ENCODE assay signal across 11 cellular contexts in the genomic region with DNA sequence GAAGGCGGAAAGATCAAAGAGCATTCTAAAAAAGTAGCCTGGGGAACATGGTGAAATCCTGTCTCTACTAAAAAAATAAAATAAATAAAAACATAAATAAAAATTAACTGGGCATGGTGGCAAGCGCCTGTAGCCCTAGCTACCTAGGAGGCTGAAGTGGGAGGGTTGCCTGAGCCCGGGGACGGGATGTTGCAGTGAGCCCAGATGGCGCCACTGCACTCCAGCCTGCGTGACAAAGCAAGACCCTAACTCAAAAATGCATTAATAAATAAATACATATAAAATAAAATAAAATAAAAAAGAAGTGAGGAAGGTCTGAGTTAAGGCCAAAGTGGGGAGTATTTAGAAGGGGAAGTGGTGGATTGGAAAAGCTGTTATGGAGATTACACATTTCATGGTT. TPM values are rescaled to one million over a fixed set of nuclear protein-coding genes. Genes with fewer than 3 reads are reported as not detected.
DNase-seq lines count a peak whose midpoint lies in the region; ATAC-seq and TF ChIP-seq lines count a peak whose summit lies in the region.
"Had no signal": no experiment of that assay in that cellular context is flagged by ENCODE, and none has a peak within 500 bp of the region (broad histone marks: within the 10 kb centered on the region; RNA-seq: fewer than 3 reads in every experiment).

No MANE protein-coding gene starts in this region.

- H2AFZ ChIP-seq in OCI-LY1 (ENCODE audit: low read length) = no peak overlapping the region

- POLR2A ChIA-PET in MCF 10A (lab: Yijun Ruan, JAX) = interaction anchor here (0.7 to 3.4 kb wide), 3 partner anchors 12 to 692 kb away, joined by 3 to 34 read pairs (median 8); no protein-coding TSS in a partner anchor

- WGBS in endodermal cell (ENCODE audit: insufficient coverage in 1 of 2, insufficient read length in 1 of 2), 2 experiments = 92 to 100% methylated on average over 2 to 5 of the region's 6 CpGs

- H3K9me3 ChIP-seq in breast epithelium = no peaks in the 10 kb centered on the region
- peaks cover 10% of the 10 kb centered on the region for H3K9me3 ChIP-seq in OCI-LY1 (ENCODE audit: low read length)
- peaks cover 10% of the 10 kb centered on the region for H3K9me3 ChIP-seq in endodermal cell (ENCODE audit: control insufficient read depth, low read length)
- H3K9me3 ChIP-seq: adrenal gland had no signal

- no peaks in the 10 kb centered on the region for H4K20me1 ChIP-seq in OCI-LY1 (ENCODE audit: insufficient read depth, low read length)

- TF ChIP-seq CTCF in MCF 10A (IDR thresholded peaks at IDR 0.05; ENCODE audit: unreplicated experiment) (no peak), breast epithelium (IDR thresholded peaks at IDR 0.05) (no peak), OCI-LY1 (IDR thresholded peaks at IDR 0.05; ENCODE audit: low read length) (no peak; the same call in 1 of the 2 replicates), endodermal cell (conservative IDR thresholded peaks at IDR 0.05) (peak; percentile 56)

- DNase-seq in MCF 10A (ENCODE audit: unreplicated experiment) (no peak), breast epithelium (ENCODE audit: low spot score in 2 of 2) (no peak), endodermal cell (peak; percentile 71), Right ventricle myocardium superior (no peak)
- no peak for DNase-seq in stimulated activated naive CD8-positive, alpha-beta T cell treated with anti-CD3 and anti-CD28 coated beads, Interleukin-15, amount 100 ng/mL, for 72 hours
- DNase-seq: adrenal gland, T-helper 9 cell had no signal

- H3K4me1 ChIP-seq in breast epithelium (no peaks in the 10 kb centered on the region), OCI-LY1 (ENCODE audit: insufficient read depth, low read length, severe bottlenecking) (peaks cover 26% of the 10 kb centered on the region), endodermal cell (ENCODE audit: control insufficient read depth, insufficient read depth, low read length) (no peaks in the 10 kb centered on the region)

- peak overlapping the region; percentile 86 for H3K4me2 ChIP-seq in OCI-LY1 (ENCODE audit: low read length)

- H3K27ac Mint-ChIP-seq in MCF 10A (ENCODE audit: low read depth, unreplicated experiment) (peak overlapping the region; percentile 97), endodermal cell (no peak overlapping the region)
- peak overlapping the region in 1 of 2 donors; percentile 86 for H3K27ac Mint-ChIP-seq in stimulated activated naive CD8-positive, alpha-beta T cell treated with anti-CD3 and anti-CD28 coated beads, Interleukin-15, amount 100 ng/mL, for 72 hours

- H3K36me3 Mint-ChIP-seq in MCF 10A (ENCODE audit: insufficient read depth, unreplicated experiment) (no peaks in the 10 kb centered on the region), endodermal cell (ENCODE audit: low read depth) (peaks cover 12% of the 10 kb centered on the region)

- no peak for ATAC-seq in stimulated activated naive CD8-positive, alpha-beta T cell treated with anti-CD3 and anti-CD28 coated beads, Interleukin-15, amount 100 ng/mL, for 72 hours
- ATAC-seq in HG02571 (IDR thresholded peaks at IDR 0.05; ENCODE audit: unreplicated experiment) (no peak), Right ventricle myocardium superior (ENCODE audit: poor library complexity) (no peak), HG02840 (IDR thresholded peaks at IDR 0.05; ENCODE audit: low FRiP score, unreplicated experiment) (no peak)

- no peaks in the 10 kb centered on the region for H3K27me3 Mint-ChIP-seq in MCF 10A (ENCODE audit: insufficient read depth, unreplicated experiment)
- H3K27me3 Mint-ChIP-seq in endodermal cell (ENCODE audit: insufficient read depth) = no peaks in the 10 kb centered on the region
- peaks cover 12% of the 10 kb centered on the region for H3K27me3 Mint-ChIP-seq in stimulated activated naive CD8-positive, alpha-beta T cell treated with anti-CD3 and anti-CD28 coated beads, Interleukin-15, amount 100 ng/mL, for 72 hours

- H3K9ac ChIP-seq in OCI-LY1 (ENCODE audit: low read length) (no peak overlapping the region), endodermal cell (ENCODE audit: extremely low read depth, low read length, poor library complexity, severe bottlenecking) (no peak overlapping the region)

- intact Hi-C loops in MCF 10A (cut with micrococcal nuclease) = no loop called here
- intact Hi-C loops in breast epithelium (cut with DNase I; ENCODE audit: low total_unique reads) = no loop called here
- intact Hi-C loops in Right ventricle myocardium superior (cut with DNase I) = no loop called here

- H3K4me1 Mint-ChIP-seq in MCF 10A (ENCODE audit: insufficient read depth, unreplicated experiment) (peaks cover 6% of the 10 kb centered on the region), endodermal cell (peaks cover 12% of the 10 kb centered on the region)
- H3K4me1 Mint-ChIP-seq in stimulated activated naive CD8-positive, alpha-beta T cell treated with anti-CD3 and anti-CD28 coated beads, Interleukin-15, amount 100 ng/mL, for 72 hours = peaks cover 13% of the 10 kb centered on the region

- CTCF ChIA-PET in MCF 10A (lab: Yijun Ruan, JAX) = interaction anchor here (0.7 kb wide), 2 partner anchors 719 to 992 kb away, joined by 5 to 6 read pairs; no protein-coding TSS in a partner anchor

- no peaks in the 10 kb centered on the region for H3F3A ChIP-seq in OCI-LY1 (ENCODE audit: insufficient read depth, low read length)

- H3K9me2 ChIP-seq in OCI-LY1 (ENCODE audit: low read depth, low read length) = no peaks in the 10 kb centered on the region

- H3K27me3 ChIP-seq in breast epithelium = no peaks in the 10 kb centered on the region
- no peaks in the 10 kb centered on the region for H3K27me3 ChIP-seq in OCI-LY1 (ENCODE audit: insufficient read depth, low read length)
- H3K27me3 ChIP-seq in endodermal cell (ENCODE audit: control insufficient read depth, insufficient read depth, low read length, poor library complexity, severe bottlenecking) = no peaks in the 10 kb centered on the region
- H3K27me3 ChIP-seq: adrenal gland had no signal

- H3K79me2 ChIP-seq in OCI-LY1 (ENCODE audit: insufficient read depth, low read length) = peaks cover 40% of the 10 kb centered on the region

- H3K36me3 ChIP-seq in breast epithelium = no peaks in the 10 kb centered on the region
- H3K36me3 ChIP-seq in OCI-LY1 (ENCODE audit: insufficient read depth, low read length) = peaks cover 17% of the 10 kb centered on the region
- H3K36me3 ChIP-seq in endodermal cell (ENCODE audit: control insufficient read depth, insufficient read depth, low read length) = peaks cover 5% of the 10 kb centered on the region
- H3K36me3 ChIP-seq: adrenal gland had no signal

- H3K9me3 Mint-ChIP-seq in MCF 10A (ENCODE audit: unreplicated experiment) = peaks cover 8% of the 10 kb centered on the region
- H3K9me3 Mint-ChIP-seq in endodermal cell = peaks cover 14% of the 10 kb centered on the region
- H3K9me3 Mint-ChIP-seq in stimulated activated naive CD8-positive, alpha-beta T cell treated with anti-CD3 and anti-CD28 coated beads, Interleukin-15, amount 100 ng/mL, for 72 hours = peaks cover 4 to 16% of the 10 kb centered on the region in 2 donors

- H3K4me3 ChIP-seq in breast epithelium (peak overlapping the region in 1 of 3 donors; percentile 66), OCI-LY1 (ENCODE audit: low read depth, low read length, poor library complexity, severe bottlenecking) (peak overlapping the region; percentile 96), endodermal cell (ENCODE audit: low read length) (no peak overlapping the region)

- H3K4me3 Mint-ChIP-seq in MCF 10A (ENCODE audit: unreplicated experiment) (peak overlapping the region; percentile 91), endodermal cell (peak overlapping the region; percentile 89)
- peak overlapping the region; percentile 92 to 97 for H3K4me3 Mint-ChIP-seq in stimulated activated naive CD8-positive, alpha-beta T cell treated with anti-CD3 and anti-CD28 coated beads, Interleukin-15, amount 100 ng/mL, for 72 hours

- no peak for TF ChIP-seq POLR2A in breast epithelium (IDR thresholded peaks at IDR 0.05)

- H3K27ac ChIP-seq in breast epithelium (no peak overlapping the region), OCI-LY1 (ENCODE audit: low read depth, low read length, poor library complexity, severe bottlenecking) (no peak overlapping the region), endodermal cell (ENCODE audit: low read depth, low read length) (no peak overlapping the region)
- H3K27ac ChIP-seq: C4-2B had no signal

- BruUV-seq in MCF 10A (replicated peaks; lab: Mats Ljungman, UMichigan) = no TSS peak

RNA-seq across cellular contexts. Expression of a gene that starts 1.3 kb away (rescaled TPM):
- 130 and 135 TPM in 2 replicates for total RNA-seq in MCF 10A (2022)
- total RNA-seq in breast epithelium = 10 to 100 TPM; 38.3 to 50.1 (median 38.7) TPM
- total RNA-seq in endodermal cell = 10 to 100 TPM; 78.3 to 86.2 TPM
- polyA plus RNA-seq in endodermal cell (2013, experiment 1 of 2) = 70.7 TPM
- polyA plus RNA-seq in endodermal cell (2013, experiment 2 of 2) = 69.9 TPM
- 42.8 TPM for total RNA-seq in Right ventricle myocardium superior
